Comparison of ENCODE assay signal across 8 cellular contexts in genomic region chr6:157221049-157221816, GRCh38.
A peak's percentile ranks its signal among the peaks of the same experiment; 100 is the strongest.
DNase-seq lines count a peak whose midpoint lies in the region; ATAC-seq and TF ChIP-seq lines count a peak whose summit lies in the region.

No MANE protein-coding gene starts in this region.

- no peak overlapping the region for H3K27ac ChIP-seq in lung (ENCODE audit: low read depth in 1 of 2, low read length in 1 of 2)

- 23 to 26% methylated on average over 39 to 41 of the region's 41 CpGs for WGBS in lung, 2 donors

- no peaks in the 10 kb centered on the region for H3K9me3 ChIP-seq in lung (ENCODE audit: control insufficient read depth in 2 of 2, insufficient read depth in 1 of 2, low read length in 1 of 2)

- DNase-seq in ELR (ENCODE audit: low read depth) (peak; percentile 86), NCI-H526 treated with DMSO at 0.1 percent for 48 hours (lab: John Stamatoyannopoulos, UW) (peak; percentile 72), dermis blood vessel endothelial cell (peak; percentile 81), lung (ENCODE audit: low spot score) (peak; percentile 89)
- DNase-seq in activated CD4-positive, alpha-beta T cell treated with anti-CD3 and anti-CD28 coated beads, Interleukin-2, amount 50 U/mL, for 1 hour: peak; percentile 82
- DNase-seq in stimulated activated CD4-positive, alpha-beta T cell treated with anti-CD3 and anti-CD28 coated beads, TNF-alpha, amount 100 ng/mL, for 48 hours (ENCODE audit: low read depth in 3 of 3): peak; percentile 67 to 82 (median 80)

- no peak overlapping the region for H3K4me3 ChIP-seq in lung

- H3K4me1 ChIP-seq in lung (ENCODE audit: control insufficient read depth in 2 of 2, insufficient read depth in 2 of 2, low read length in 2 of 2): peaks cover 0 to 2% of the 10 kb centered on the region in 2 donors

- no peaks in the 10 kb centered on the region for H3K36me3 ChIP-seq in lung (ENCODE audit: control insufficient read depth in 2 of 2, insufficient read depth in 2 of 2, low read length in 2 of 2)

- ATAC-seq in HG02763 (IDR thresholded peaks at IDR 0.05; ENCODE audit: unreplicated experiment) (peak; percentile 45), lung (ENCODE audit: insufficient read depth, low FRiP score) (peak; percentile 87), HG03196 (IDR thresholded peaks at IDR 0.05; ENCODE audit: unreplicated experiment) (no peak)

- TF ChIP-seq CTCF in lung (IDR thresholded peaks at IDR 0.05; ENCODE audit: control extremely low read depth, extremely low read depth): no peak

- no peaks in the 10 kb centered on the region for H3K27me3 ChIP-seq in lung (ENCODE audit: control insufficient read depth, insufficient read depth)
